ENCODE assay signal across 27 cellular contexts in genomic region chr20:21146242-21146641, GRCh38. TPM values are rescaled to one million over a fixed set of nuclear protein-coding genes. Genes with fewer than 3 reads are reported as not detected.
"Had no signal": no experiment of that assay in that cellular context is flagged by ENCODE, and none has a peak within 500 bp of the region (broad histone marks: within the 10 kb centered on the region; RNA-seq: fewer than 3 reads in every experiment).

No MANE protein-coding gene starts in this region.

- H3K36me3 ChIP-seq: Peyer's patch, SJCRH30 had no signal

- DNase-seq: IMR-90, Kasumi-1, NCI-H1092, NCI-H1105 treated with DMSO at 0.1 percent for 48 hours, NCI-H1417 treated with DMSO at 0.1 percent for 48 hours, NCI-H146, NCI-H1694 treated with DMSO at 0.1 percent for 48 hours, NCI-H2029, NCI-H2081 treated with DMSO at 0.1 percent for 48 hours, NCI-H2171, NCI-H226, NCI-H446, NCI-H510A, NCI-H524 treated with DMSO at 0.1 percent for 48 hours, NCI-H69, NCI-H774, PC-9, Peyer's patch, SHP77 treated with DMSO at 0.1 percent for 48 hours, SJCRH30, T-helper 1 cell had no signal

- H3K4me1 ChIP-seq: Peyer's patch, SJCRH30 had no signal

- H3K9me3 ChIP-seq: Peyer's patch, SJCRH30 had no signal

- ATAC-seq: Right ventricle myocardium inferior, SK-N-SH treated with all-trans-retinoic acid at 6 μM for 48 hours had no signal

- H3K9ac ChIP-seq: KMS-11 had no signal

- H3K4me3 ChIP-seq: PC-9, Peyer's patch, SJCRH30 had no signal

- H3K4me2 ChIP-seq: KMS-11, PC-9 had no signal

- H3K27me3 ChIP-seq: Peyer's patch, SJCRH30 had no signal

- H3K27ac ChIP-seq: KMS-11, PC-9, Peyer's patch, SJCRH30 had no signal

- H2AFZ ChIP-seq: PC-9 had no signal

RNA-seq across cellular contexts. Expression of gene LINC00237, which starts 40.1 kb away (rescaled TPM):
- total RNA-seq: HT-29, IMR-90, MCF 10A, PC-9, Peyer's patch, Right ventricle myocardium inferior, RPMI7951, SJCRH30 had no signal
- polyA plus RNA-seq: IMR-90 had no signal
